Comparison of ENCODE assay signal across 7 cellular contexts in genomic region chrX:119398587-119398973, GRCh38. TPM values are rescaled to one million over a fixed set of nuclear protein-coding genes. Genes with fewer than 3 reads are reported as not detected.
DNase-seq lines count a peak whose midpoint lies in the region; ATAC-seq, FAIRE-seq and TF ChIP-seq lines count a peak whose summit lies in the region.

No MANE protein-coding gene starts in this region.

- H3K23ac ChIP-seq in H1 (ENCODE audit: insufficient read length) = no peak overlapping the region

- H3K9ac ChIP-seq in H1 (replicated peaks in 1 of 4; ENCODE audit: extremely low read depth in 1 of 4, low read depth in 3 of 4, low read length in 3 of 4) (peak overlapping the region in 2 of 4 experiments; percentile 20 to 45; a peak in 2 of 7 replicates), neural progenitor cell (no peak overlapping the region)

- H3K9me3 Mint-ChIP-seq in neural progenitor cell = peaks cover 16% of the 10 kb centered on the region

- no peak overlapping the region for H4K8ac ChIP-seq in H1 (ENCODE audit: extremely low read depth, insufficient read depth, low read length)

- TF ChIP-seq RAD21 in H1 (IDR thresholded peaks at IDR 0.05 in 1 of 2, conservative IDR thresholded peaks at IDR 0.05 in 1 of 2; ENCODE audit: low read depth in 2 of 2, low read length in 2 of 2) = no peak

- H4K91ac ChIP-seq in H1 (replicated peaks; ENCODE audit: insufficient read length, low read length) = no peak overlapping the region

- H3K79me2 ChIP-seq in H1 (ENCODE audit: control insufficient read depth in 1 of 2, insufficient read depth in 2 of 2, low read length in 2 of 2) (no peaks in the 10 kb centered on the region), neural progenitor cell (ENCODE audit: low read depth) (no peaks in the 10 kb centered on the region)

- H3F3A ChIP-seq in neural progenitor cell (ENCODE audit: low read depth) = no peaks in the 10 kb centered on the region

- H2BK120ac ChIP-seq in H1 (replicated peaks; ENCODE audit: low read depth, low read length) = no peak overlapping the region

- H3K27me3 Mint-ChIP-seq in neural progenitor cell (ENCODE audit: insufficient read depth, low read depth) = no peaks in the 10 kb centered on the region

- 33% methylated on average over 1 of the region's 3 CpGs; no CpG with 5 or more reads in 1 of the 2 experiments for WGBS in H1 (ENCODE audit: extremely low coverage in 1 of 2, insufficient coverage in 1 of 2, insufficient read length in 1 of 2, insufficient replicate concordance in 2 of 2, low coverage in 1 of 2, low lambda C conversion rate in 2 of 2, missing lambda C conversion rate in 1 of 2), 2 experiments

- H3K4me2 ChIP-seq in H1 (ENCODE audit: insufficient read depth in 1 of 2, low read depth in 2 of 2, low read length in 2 of 2) (peak overlapping the region; percentile 74 to 86), neural progenitor cell (peak overlapping the region; percentile 75)

- H3K36me3 ChIP-seq in MG63 (no peaks in the 10 kb centered on the region), H1 (ENCODE audit: control insufficient read depth in 2 of 4, insufficient read depth in 4 of 4, low read length in 3 of 4) (no peaks in the 10 kb centered on the region), neural progenitor cell (no peaks in the 10 kb centered on the region)

- no peak overlapping the region for H3K27ac ChIP-seq in H1 (ENCODE audit: low read depth, low read length)
- no peak overlapping the region for H3K27ac ChIP-seq in neural progenitor cell

- peaks cover 3% of the 10 kb centered on the region; the same call in 1 of the 2 replicates for H3K23me2 ChIP-seq in H1 (ENCODE audit: low read depth, low read length)

- DNase-seq in MG63 (no peak), H1 (ENCODE audit: low read depth in 1 of 2, low spot score in 2 of 2) (no peak), neural progenitor cell (ENCODE audit: low spot score) (no peak), NCI-H146 treated with DMSO at 0.1 percent for 48 hours (lab: John Stamatoyannopoulos, UW; ENCODE audit: unreplicated experiment) (no peak), H54 (ENCODE audit: insufficient read length, low spot score) (no peak)

- no peak overlapping the region for H3K27ac Mint-ChIP-seq in neural progenitor cell

- CTCF ChIA-PET in H1 (lab: Charles Lee; ENCODE audit: partially characterized antibody) = no interaction called here

- H3K27me3 ChIP-seq in MG63 (no peaks in the 10 kb centered on the region), H1 (replicated peaks in 1 of 4; ENCODE audit: control insufficient read depth in 3 of 4, extremely low read depth in 1 of 4, insufficient read depth in 3 of 4, low read length in 3 of 4) (peaks cover 0 to 5% (median 1%) of the 10 kb centered on the region in 4 experiments; a peak in 1 of 7 replicates), neural progenitor cell (peaks cover 7% of the 10 kb centered on the region)

- H2BK20ac ChIP-seq in H1 (ENCODE audit: low read length) = no peak overlapping the region

- POLR2A ChIA-PET in H1 (lab: Charles Lee; ENCODE audit: partially characterized antibody) = interaction anchor here (0.6 kb wide), 1 partner anchor 696 kb away, joined by 3 read pairs; no protein-coding TSS in a partner anchor

- no peak overlapping the region for H3K56ac ChIP-seq in H1 (replicated peaks; ENCODE audit: insufficient read length, low read depth, low read length)

- H3K4me1 ChIP-seq in H1 (replicated peaks in 1 of 4; ENCODE audit: control insufficient read depth in 3 of 4, insufficient read depth in 4 of 4, low read length in 3 of 4) (peaks cover 0 to 12% (median 3%) of the 10 kb centered on the region in 4 experiments; a peak in 4 of 7 replicates), neural progenitor cell (peaks cover 4% of the 10 kb centered on the region)

- no peaks in the 10 kb centered on the region for H3K36me3 Mint-ChIP-seq in neural progenitor cell

- no peak overlapping the region for H2BK5ac ChIP-seq in H1 (ENCODE audit: low read depth, low read length)

- no peak overlapping the region for H2AK5ac ChIP-seq in H1 (ENCODE audit: low read depth, low read length)

- H3K9me3 ChIP-seq in MG63 (no peaks in the 10 kb centered on the region), H1 (ENCODE audit: insufficient read depth in 2 of 2, low read depth in 1 of 2, low read length in 1 of 2) (no peaks in the 10 kb centered on the region), neural progenitor cell (ENCODE audit: low read depth) (no peaks in the 10 kb centered on the region)

- no peak overlapping the region for H2BK15ac ChIP-seq in H1 (ENCODE audit: low read length)

- H2AFZ ChIP-seq in H1 (ENCODE audit: low read length) (peak overlapping the region; percentile 70), neural progenitor cell (replicated peaks) (peak overlapping the region; percentile 85)

- H3K4me3 Mint-ChIP-seq in neural progenitor cell = peak overlapping the region; percentile 82

- H4K20me1 ChIP-seq in H1 (replicated peaks in 1 of 2; ENCODE audit: control insufficient read depth in 1 of 2, insufficient read depth in 2 of 2, low read length in 2 of 2) (no peaks in the 10 kb centered on the region), neural progenitor cell (ENCODE audit: low read depth) (no peaks in the 10 kb centered on the region)

- H3K14ac ChIP-seq in H1 (ENCODE audit: insufficient read length) = no peak overlapping the region

- ATAC-seq in GM21515 (IDR thresholded peaks at IDR 0.05; ENCODE audit: unreplicated experiment) (peak; percentile 17), GM21526 (IDR thresholded peaks at IDR 0.05; ENCODE audit: low FRiP score, unreplicated experiment) (no peak)

- TF ChIP-seq EP300 in H1 (IDR thresholded peaks at IDR 0.05; ENCODE audit: borderline replicate concordance in 1 of 2, low read depth in 2 of 2, low read length in 2 of 2) = no peak

- no peak overlapping the region for H3K18ac ChIP-seq in H1 (ENCODE audit: extremely low read depth, low read length)

- FAIRE-seq in H1 (lab: Jason Lieb, UNC) (no peak), H54 (lab: Jason Lieb, UNC) (no peak)

- peak overlapping the region; percentile 65 for H3K4me3 ChIP-seq in MG63
- peak overlapping the region; percentile 37 to 69 (median 48); a peak in 6 of 8 replicates for H3K4me3 ChIP-seq in H1 (ENCODE audit: extremely low read depth in 1 of 4, insufficient read depth in 2 of 4, low read depth in 3 of 4, low read length in 4 of 4)
- H3K4me3 ChIP-seq in neural progenitor cell = peak overlapping the region; percentile 51

- H4K5ac ChIP-seq in H1 (ENCODE audit: insufficient read length, low read depth, low read length) = no peak overlapping the region

- TF ChIP-seq CTCF in H1 (IDR thresholded peaks at IDR 0.05; ENCODE audit: control extremely low read depth in 1 of 3, insufficient read depth in 1 of 3, low read depth in 1 of 3, low read length in 3 of 3) = no peak
- TF ChIP-seq CTCF in neural progenitor cell (IDR thresholded peaks at IDR 0.05) = no peak

- H3K4me1 Mint-ChIP-seq in neural progenitor cell = peaks cover 3% of the 10 kb centered on the region

- TF ChIP-seq POLR2A in H1 (IDR thresholded peaks at IDR 0.05; ENCODE audit: control extremely low read depth in 1 of 2, low read depth in 2 of 2, low read length in 2 of 2) = no peak
- no peak for TF ChIP-seq POLR2A in H54 (IDR thresholded peaks at IDR 0.05; ENCODE audit: low read depth, low read length)

- no peaks in the 10 kb centered on the region for H3K79me1 ChIP-seq in H1 (ENCODE audit: low read depth, low read length)

- no peak overlapping the region for H3K4ac ChIP-seq in H1 (replicated peaks; ENCODE audit: insufficient read length, low read depth, low read length)

- no peak overlapping the region for H2BK12ac ChIP-seq in H1 (ENCODE audit: low read depth, low read length)

TF ChIP-seq in H1, 55 proteins besides CTCF, POLR2A, EP300 and RAD21:
- TF ChIP-seq SIRT6 (IDR thresholded peaks at IDR 0.05; ENCODE audit: low read length) (no peak), KDM5A (IDR thresholded peaks at IDR 0.05; ENCODE audit: low read length) (no peak), SP1 (IDR thresholded peaks at IDR 0.05; ENCODE audit: low read depth, low read length) (no peak)
- TF ChIP-seq, protein P1, sequence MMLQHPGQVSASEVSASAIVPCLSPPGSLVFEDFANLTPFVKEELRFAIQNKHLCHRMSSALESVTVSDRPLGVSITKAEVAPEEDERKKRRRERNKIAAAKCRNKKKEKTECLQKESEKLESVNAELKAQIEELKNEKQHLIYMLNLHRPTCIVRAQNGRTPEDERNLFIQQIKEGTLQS (IDR thresholded peaks at IDR 0.05; ENCODE audit: insufficient read depth, low read depth, low read length) = no peak

RNA-seq across cellular contexts. Expression of gene SLC25A43, which starts 0.6 kb away (rescaled TPM):
- 16.4 and 19.8 TPM in 2 replicates for total RNA-seq in MG63 (2014; rRNA removed; shearing (Covaris generic); ENCODE audit: low replicate concordance)
- total RNA-seq in H1 (2021; fragmentation: NEBNext Ultra II Directional; extraction: Animal tissue kit (Norgen Biotek cat#: 25700)) = 4.6 and 5.8 TPM in 2 replicates
- 3.1 and 4.1 TPM in 2 replicates for polyA plus RNA-seq in H1 (2011; rRNA removed)
- 3.2 TPM for polyA plus RNA-seq in H1 (2011; cell fraction: cytosol; rRNA removed)
- 3.5 TPM for polyA plus RNA-seq in H1 (2011; cell fraction: nucleus; rRNA removed)
- polyA plus RNA-seq in H1 (2012, experiment 1 of 2) = 3.7 to 4.4 TPM (median 4.1 TPM) in 4 replicates
- polyA plus RNA-seq in H1 (2012, experiment 2 of 2) = 1.5 TPM
- 2.8 TPM for polyA plus RNA-seq in H1 (2013, experiment 1 of 2)
- 2.9 TPM for polyA plus RNA-seq in H1 (2013, experiment 2 of 2)
- polyA minus RNA-seq in H1 (2011; rRNA and poly(A)+ RNA removed) = 2.3 and 2.8 TPM in 2 replicates
- polyA minus RNA-seq in H1 (2011; cell fraction: cytosol; rRNA and poly(A)+ RNA removed) = 1.7 TPM
- 4.0 TPM for polyA minus RNA-seq in H1 (2011; cell fraction: nucleus; rRNA and poly(A)+ RNA removed)
- total RNA-seq in neural progenitor cell (ENCODE audit: low replicate concordance) = 2.3 and 5.4 TPM in 2 replicates
